9 cellular contexts compared by ENCODE assay signal in genomic region chr5:179697993-179698934, GRCh38. TPM values are rescaled to one million over a fixed set of nuclear protein-coding genes. Genes with fewer than 3 reads are reported as not detected.
DNase-seq lines count a peak whose midpoint lies in the region; ATAC-seq and TF ChIP-seq lines count a peak whose summit lies in the region.
"Had no signal": no experiment of that assay in that cellular context is flagged by ENCODE, and none has a peak within 500 bp of the region (broad histone marks: within the 10 kb centered on the region; RNA-seq: fewer than 3 reads in every experiment).

No MANE protein-coding gene starts in this region.

- CTCF ChIA-PET in BJ (lab: Yijun Ruan, JAX) = interaction anchor here (5.3 kb wide), 1 partner anchor 18 kb away, joined by 21 read pairs; the partner anchor contains the start of gene CBY3

- DNase-seq in BJ (ENCODE audit: low read depth) (peak; percentile 95), GM19240 (ENCODE audit: insufficient read length, low spot score) (peak; percentile 91), NCI-H524 (lab: John Stamatoyannopoulos, UW) (peak; percentile 93 to 98), coronary artery (ENCODE audit: low spot score) (peak; percentile 99), left colon (peak; percentile 98 to 99)
- DNase-seq in activated CD4-positive, alpha-beta T cell treated with anti-CD3 and anti-CD28 coated beads for 4 hours = peak; percentile 98
- peak; percentile 96 for DNase-seq in stimulated activated CD4-positive, alpha-beta T cell treated with anti-CD3 and anti-CD28 coated beads, Interleukin-1b, Interleukin-23, amount 100 ng/mL, for 4 hours (ENCODE audit: low read depth in 2 of 2)

- H3K27ac ChIP-seq in coronary artery = peak overlapping the region; percentile 94 to 99

- POLR2A ChIA-PET in BJ (lab: Charles Lee) = no interaction called here

- TF ChIP-seq CTCF in BJ (IDR thresholded peaks at IDR 0.05; ENCODE audit: insufficient read depth, low read depth, low read length) (no peak), coronary artery (IDR thresholded peaks at IDR 0.05) (no peak)

- no peaks in the 10 kb centered on the region for H3K27me3 ChIP-seq in BJ (ENCODE audit: control insufficient read depth, insufficient read depth, low read length)

- ATAC-seq in HG03457 (IDR thresholded peaks at IDR 0.05; ENCODE audit: unreplicated experiment) (peak; percentile 80), left colon (peak; percentile 88)

- intact Hi-C loops in left colon (cut with DNase I, micrococcal nuclease) = no loop called here

- H3K36me3 ChIP-seq in BJ (ENCODE audit: control insufficient read depth, insufficient read depth, low read length) = peaks cover under 1% of the 10 kb centered on the region

- peak overlapping the region; percentile 92 for H3K4me3 ChIP-seq in BJ (ENCODE audit: low read depth, low read length)
- peak overlapping the region; percentile 87 for H3K4me3 ChIP-seq in coronary artery

RNA-seq across cellular contexts. Expression of gene CANX, which starts 0.5 kb away (rescaled TPM):
- 502 and 974 TPM in 2 replicates for polyA plus RNA-seq in BJ (2011; rRNA removed)
- polyA minus RNA-seq in BJ (2011; rRNA and poly(A)+ RNA removed) = 951 and 994 TPM in 2 replicates
- 100 to 1,000 TPM; 506 to 601 TPM for total RNA-seq in left colon

RNA-seq across cellular contexts. Expression of gene CBY3, which starts 17.4 kb away (rescaled TPM):
- polyA plus RNA-seq in BJ (2011; rRNA removed) = not detected in 2 replicates
- polyA minus RNA-seq in BJ (2011; rRNA and poly(A)+ RNA removed) = not detected in 2 replicates
- total RNA-seq in left colon = not detected
- total RNA-seq: subcutaneous adipose tissue had no signal

RNA-seq across cellular contexts. Expression of gene MAML1, which starts 34.4 kb away (rescaled TPM):
- polyA plus RNA-seq in BJ (2011; rRNA removed) = 4.4 and 5.3 TPM in 2 replicates
- 6.9 and 11.1 TPM in 2 replicates for polyA minus RNA-seq in BJ (2011; rRNA and poly(A)+ RNA removed)
- total RNA-seq in left colon = 10 to 100 TPM; 22.1 to 24.9 TPM

Comparison
In these comparisons a context has a peak if more than half of its experiments do, and no peak if none do; other contexts are left out.
1. Peak in every context shown above with its lines: DNase-seq, ATAC-seq, H3K4me3 ChIP-seq and H3K27ac ChIP-seq.